23 cellular contexts compared by ENCODE assay signal in genomic region chr5:6680922-6681321, GRCh38.
"Had no signal": no experiment of that assay in that cellular context is flagged by ENCODE, and none has a peak within 500 bp of the region (broad histone marks: within the 10 kb centered on the region; RNA-seq: fewer than 3 reads in every experiment).

No MANE protein-coding gene starts in this region.

- H3K36me3 ChIP-seq: colonic mucosa, esophagus muscularis mucosa, esophagus squamous epithelium, gastrocnemius medialis, gastroesophageal sphincter, heart left ventricle, heart right ventricle had no signal

- H3K4me3 ChIP-seq: colonic mucosa, coronary artery, dorsolateral prefrontal cortex, esophagus muscularis mucosa, esophagus squamous epithelium, gastrocnemius medialis, gastroesophageal sphincter, heart left ventricle, heart right ventricle had no signal

- H3K4me1 ChIP-seq: colonic mucosa, esophagus muscularis mucosa, esophagus squamous epithelium, gastrocnemius medialis, gastroesophageal sphincter, heart left ventricle, heart right ventricle had no signal

- DNase-seq: colonic mucosa; cortex of kidney; dermis blood vessel endothelial cell; dorsolateral prefrontal cortex; effector CD4-positive, alpha-beta T cell; effector CD8-positive, alpha-beta T cell; effector memory CD4-positive, alpha-beta T cell; effector memory CD8-positive, alpha-beta T cell; endodermal cell; erythroblast; esophagus squamous epithelium; foreskin fibroblast; foreskin keratinocyte; foreskin melanocyte; gastrocnemius medialis; glutamatergic neuron; head of caudate nucleus; heart left ventricle; heart right ventricle had no signal

- H3K9me3 ChIP-seq: colonic mucosa, esophagus muscularis mucosa, esophagus squamous epithelium, gastrocnemius medialis, gastroesophageal sphincter, heart left ventricle, heart right ventricle had no signal

- H3K27ac ChIP-seq: colonic mucosa, coronary artery, dorsolateral prefrontal cortex, epithelial cell of prostate, esophagus muscularis mucosa, esophagus squamous epithelium, foreskin keratinocyte, gastrocnemius medialis, gastroesophageal sphincter, heart left ventricle, heart right ventricle had no signal
